Comparison of ENCODE assay signal across 28 cellular contexts in genomic region chr20:914727-915498, GRCh38. TPM values are rescaled to one million over a fixed set of nuclear protein-coding genes. Genes with fewer than 3 reads are reported as not detected.
DNase-seq lines count a peak whose midpoint lies in the region; ATAC-seq and TF ChIP-seq lines count a peak whose summit lies in the region.
"Had no signal": no experiment of that assay in that cellular context is flagged by ENCODE, and none has a peak within 500 bp of the region (broad histone marks: within the 10 kb centered on the region; RNA-seq: fewer than 3 reads in every experiment).

No MANE protein-coding gene starts in this region.

- dilution Hi-C loops in mammary epithelial cell (cut with HindIII; ENCODE audit: low sequenced_read_pairs): no loop called here

- no peak overlapping the region for H3K9ac ChIP-seq in mammary epithelial cell (ENCODE audit: insufficient read depth, low read length)

- H3K27me3 ChIP-seq in mammary epithelial cell (ENCODE audit: insufficient read depth, low read length) (no peaks in the 10 kb centered on the region), osteoblast (ENCODE audit: insufficient read depth, low read length) (no peaks in the 10 kb centered on the region)
- H3K27me3 ChIP-seq: vagina had no signal

- H3K4me3 ChIP-seq in mammary epithelial cell (replicated peaks in 1 of 3; ENCODE audit: insufficient read depth in 1 of 3, low read depth in 2 of 3, low read length in 3 of 3): no peak overlapping the region
- H3K4me3 ChIP-seq in osteoblast (ENCODE audit: insufficient read depth, low read length): no peak overlapping the region
- H3K4me3 ChIP-seq: K562, lower lobe of right lung, vagina had no signal

- no TSS peak for BruUV-seq in mammary epithelial cell (replicated peaks; lab: Mats Ljungman, UMichigan)

- TF ChIP-seq CTCF in mammary epithelial cell (conservative IDR thresholded peaks at IDR 0.05 in 1 of 2, IDR thresholded peaks at IDR 0.05 in 1 of 2; ENCODE audit: extremely low read depth in 1 of 2, insufficient read depth in 1 of 2, low read depth in 1 of 2, low read length in 2 of 2) (no peak), osteoblast (IDR thresholded peaks at IDR 0.05; ENCODE audit: extremely low read depth, low read depth, low read length) (no peak)

- ATAC-seq in GM19467 (IDR thresholded peaks at IDR 0.05; ENCODE audit: unreplicated experiment) (no peak), GM19351 (IDR thresholded peaks at IDR 0.05; ENCODE audit: unreplicated experiment) (no peak)
- ATAC-seq: activated CD8-positive, alpha-beta memory T cell treated with anti-CD3 and anti-CD28 coated beads, Interleukin-2, amount 10 ng/mL, durations not matched to agents 7 days and 5 days; activated naive CD4-positive, alpha-beta T cell treated with anti-CD3 and anti-CD28 coated beads, Interleukin-2, amount 50 U/mL, for 72 hours; CD8-positive, alpha-beta T cell; K562 had no signal

- 39% methylated on average over 12 of the region's 15 CpGs for whole genome bisulfite sequencing in mammary epithelial cell (ENCODE audit: low coverage, missing lambda C conversion rate)

- H4K20me1 ChIP-seq in mammary epithelial cell (ENCODE audit: insufficient read depth, low read length): no peaks in the 10 kb centered on the region
- no peaks in the 10 kb centered on the region for H4K20me1 ChIP-seq in osteoblast (ENCODE audit: insufficient read depth, low read length)

- intact Hi-C loops in mammary epithelial cell (cut with micrococcal nuclease): loop anchor here (5.0 kb wide), 1 partner anchor 42 kb away; no protein-coding TSS in a partner anchor

- H3K36me3 ChIP-seq in mammary epithelial cell (ENCODE audit: insufficient read depth, low read length): no peaks in the 10 kb centered on the region
- no peaks in the 10 kb centered on the region for H3K36me3 ChIP-seq in osteoblast (ENCODE audit: insufficient read depth, low read length)
- H3K36me3 ChIP-seq: lower lobe of right lung, vagina had no signal

- DNase-seq in AG20443 (ENCODE audit: low spot score) (peak; percentile 39), KG1 (lab: John Stamatoyannopoulos, UW) (peak; percentile 8), mammary epithelial cell (peak; percentile 42), osteoblast (ENCODE audit: insufficient read length, low spot score, missing footprints) (peak; percentile 69), NCI-H524 treated with DMSO at 0.1 percent for 48 hours (lab: John Stamatoyannopoulos, UW) (no peak), NCI-H2196 (lab: John Stamatoyannopoulos, UW; ENCODE audit: unreplicated experiment) (no peak)
- DNase-seq: ACHN; activated CD4-positive, alpha-beta T cell treated with anti-CD3 and anti-CD28 coated beads, Interleukin-2, amount 10 ng/mL, durations not matched to agents 7 days and 5 days; activated CD8-positive, alpha-beta memory T cell treated with anti-CD3 and anti-CD28 coated beads, Interleukin-2, amount 10 ng/mL, durations not matched to agents 7 days and 5 days; aorta; CD8-positive, alpha-beta T cell; central memory CD4-positive, alpha-beta T cell; dermis blood vessel endothelial cell; DMS 273 treated with DMSO at 0.1 percent for 48 hours; GOT3; lower lobe of right lung; NCI-H1417 treated with DMSO at 0.1 percent for 48 hours; NCI-H2107; NCI-H510A; substantia nigra had no signal

- H3K4me1 ChIP-seq in mammary epithelial cell (ENCODE audit: insufficient read depth, low read length) (no peaks in the 10 kb centered on the region), osteoblast (ENCODE audit: insufficient read depth, low read length) (peaks cover 31% of the 10 kb centered on the region)

- CTCF ChIA-PET in mammary epithelial cell (lab: Charles Lee; ENCODE audit: low non-redundant PET): no interaction called here

- H3K9me3 ChIP-seq in mammary epithelial cell (replicated peaks; ENCODE audit: insufficient read depth, low read length) (no peaks in the 10 kb centered on the region), osteoblast (ENCODE audit: low read depth, low read length) (no peaks in the 10 kb centered on the region)
- H3K9me3 ChIP-seq: lower lobe of right lung, vagina had no signal

- H3K27ac ChIP-seq in mammary epithelial cell (ENCODE audit: insufficient read depth, low read depth, low read length): no peak overlapping the region
- H3K27ac ChIP-seq in osteoblast (ENCODE audit: low read depth, low read length): no peak overlapping the region
- H3K27ac ChIP-seq: lower lobe of right lung, vagina had no signal

- in situ Hi-C loops in mammary epithelial cell (cut with MboI; ENCODE audit: low sequenced_read_pairs in 2 of 2): no loop called here

- H2AFZ ChIP-seq in mammary epithelial cell (ENCODE audit: low read depth, low read length): no peak overlapping the region
- H2AFZ ChIP-seq in osteoblast (ENCODE audit: low read length): no peak overlapping the region

- H3K4me2 ChIP-seq in mammary epithelial cell (ENCODE audit: insufficient read depth, low read depth, low read length) (no peak overlapping the region), osteoblast (ENCODE audit: insufficient read depth, low read length) (no peak overlapping the region)

- H3K79me2 ChIP-seq in mammary epithelial cell (ENCODE audit: insufficient read depth, low read length): no peaks in the 10 kb centered on the region
- no peaks in the 10 kb centered on the region for H3K79me2 ChIP-seq in osteoblast (ENCODE audit: insufficient read depth, low read length)

RNA-seq across cellular contexts. Expression of gene ANGPT4, which starts 1.2 kb away (rescaled TPM):
- under 1 TPM in 1 of 2 donors, not detected in 1; 0.07 TPM for total RNA-seq in mammary epithelial cell
- polyA plus RNA-seq in mammary epithelial cell: 0.01 TPM
- polyA minus RNA-seq in mammary epithelial cell: not detected
- total RNA-seq in osteoblast: under 0.01 TPM in 2 replicates
- total RNA-seq: activated CD4-positive, alpha-beta T cell treated with anti-CD3 and anti-CD28 coated beads, Interleukin-2, amount 10 ng/mL, durations not matched to agents 7 days and 5 days; activated CD8-positive, alpha-beta memory T cell treated with anti-CD3 and anti-CD28 coated beads, Interleukin-2, amount 10 ng/mL, durations not matched to agents 7 days and 5 days; activated T-helper 1 cell treated with anti-CD3 and anti-CD28 coated beads, Interleukin-12 subunit alpha, Interleukin-12 subunit beta, Interleukin-2, Interleukin-4 antibody, amounts not matched to agents 30 ng/mL and 10 ng/mL and 1 ng/mL, durations not matched to agents 14 hours and 24 hours and 36 hours; CD8-positive, alpha-beta T cell; dermis blood vessel endothelial cell; K562; kidney epithelial cell had no signal
- polyA plus RNA-seq: fibroblast of lung, K562 had no signal

Comparison
In these comparisons a context has a peak if more than half of its experiments do, and no peak if none do; other contexts are left out.
1. DNase-seq: peak in AG20443 (single experiment), KG1 (single experiment), mammary epithelial cell (single experiment) and osteoblast (single experiment); none in NCI-H524 treated with DMSO at 0.1 percent for 48 hours (single experiment) and NCI-H2196 (single experiment).